Comparison of ENCODE assay signal across 1 cellular context in the genomic region with DNA sequence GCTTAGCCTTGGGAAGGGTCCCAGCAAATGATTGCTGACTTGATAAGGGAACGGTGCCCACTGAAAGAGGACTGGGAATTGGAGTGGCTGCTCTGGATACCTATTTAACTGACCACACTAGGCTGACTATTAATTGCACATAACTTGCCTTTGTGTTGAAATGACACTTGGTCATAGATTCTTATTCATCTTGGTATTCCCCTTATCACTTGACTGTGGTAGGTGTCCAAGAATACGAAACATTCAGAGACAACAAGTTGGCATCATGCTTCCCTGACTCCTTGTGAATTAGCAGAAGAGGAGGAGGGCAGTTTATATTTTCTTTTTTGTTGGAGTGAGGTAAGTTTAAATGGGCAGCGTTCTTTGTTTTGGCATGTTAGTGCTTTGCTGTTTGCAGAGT.
A peak's percentile ranks its signal among the peaks of the same experiment; 100 is the strongest.
TF ChIP-seq lines count a peak whose summit lies in the region.

No MANE protein-coding gene starts in this region.

TF ChIP-seq in IMR-90, 13 proteins besides CTCF, POLR2A, EP300 and RAD21:
- no peak for TF ChIP-seq MXI1 (IDR thresholded peaks at IDR 0.05; ENCODE audit: borderline replicate concordance, low read depth, low read length)
- TF ChIP-seq CEBPB (IDR thresholded peaks at IDR 0.05; ENCODE audit: low read depth, low read length) = peak; percentile 22; the same call in 1 of the 2 replicates
- no peak for TF ChIP-seq BHLHE40 (IDR thresholded peaks at IDR 0.05; ENCODE audit: low read depth, low read length)
TF ChIP-seq in IMR-90: peak in this region for 1.
